In genomic region chr12:82904219-82904795, GRCh38 we compare ENCODE assay signal across 29 cellular contexts.
DNase-seq lines count a peak whose midpoint lies in the region; ATAC-seq, FAIRE-seq and TF ChIP-seq lines count a peak whose summit lies in the region.
"Had no signal": no experiment of that assay in that cellular context is flagged by ENCODE, and none has a peak within 500 bp of the region (broad histone marks: within the 10 kb centered on the region; RNA-seq: fewer than 3 reads in every experiment).

No MANE protein-coding gene starts in this region.

- no peaks in the 10 kb centered on the region for H3K9me2 ChIP-seq in neural cell (ENCODE audit: insufficient read depth, low read length)

- H3F3A ChIP-seq in neural cell (ENCODE audit: insufficient read depth, low read length, poor library complexity, severe bottlenecking) = peaks cover 3% of the 10 kb centered on the region

- in situ Hi-C loops in G401 (cut with HindIII; ENCODE audit: low sequenced_read_pairs) = no loop called here

- H3K9me3 ChIP-seq in astrocyte (ENCODE audit: insufficient read depth, low read depth, low read length) (no peaks in the 10 kb centered on the region), neural cell (ENCODE audit: low read length) (no peaks in the 10 kb centered on the region), lower lobe of right lung (no peaks in the 10 kb centered on the region)
- H3K9me3 ChIP-seq: heart right ventricle, ovary, transverse colon had no signal

- no peak for FAIRE-seq in astrocyte (lab: Jason Lieb, UNC)
- FAIRE-seq: endothelial cell of umbilical vein, K562 had no signal

- H3K9ac ChIP-seq in astrocyte (ENCODE audit: low read length) (no peak overlapping the region), neural cell (ENCODE audit: low read length) (peak overlapping the region; percentile 14)

- H3K27ac Mint-ChIP-seq in astrocyte (ENCODE audit: unreplicated experiment) = no peak overlapping the region
- H3K27ac Mint-ChIP-seq in naive thymus-derived CD8-positive, alpha-beta T cell = no peak overlapping the region
- H3K27ac Mint-ChIP-seq: activated naive CD8-positive, alpha-beta T cell treated with anti-CD3 and anti-CD28 coated beads, Interleukin-2, amount 50 U/mL, for 24 hours; CD4-positive, CD25-positive, alpha-beta regulatory T cell; nephron progenitor cell had no signal

- H3K4me1 ChIP-seq in astrocyte (ENCODE audit: insufficient read depth, low read length) (no peaks in the 10 kb centered on the region), lower lobe of right lung (no peaks in the 10 kb centered on the region)
- H3K4me1 ChIP-seq: heart right ventricle, transverse colon had no signal

- ATAC-seq in HG02870 (IDR thresholded peaks at IDR 0.05; ENCODE audit: unreplicated experiment) = peak; percentile 51
- no peak for ATAC-seq in naive thymus-derived CD8-positive, alpha-beta T cell
- no peak for ATAC-seq in lower lobe of right lung
- ATAC-seq: activated naive CD8-positive, alpha-beta T cell treated with anti-CD3 and anti-CD28 coated beads, Interleukin-2, amount 50 U/mL, for 24 hours; heart right ventricle; K562 had no signal

- peak; percentile 11 for DNase-seq in AG09319 (ENCODE audit: extremely low read depth, low read depth)
- DNase-seq in astrocyte (ENCODE audit: low read depth) = peak; percentile 26
- DNase-seq in G401 (ENCODE audit: low spot score) = no peak
- no peak for DNase-seq in naive thymus-derived CD8-positive, alpha-beta T cell
- no peak for DNase-seq in lower lobe of right lung
- DNase-seq: activated CD4-positive, alpha-beta T cell treated with anti-CD3 and anti-CD28 coated beads for 48 hours; activated naive CD8-positive, alpha-beta T cell treated with anti-CD3 and anti-CD28 coated beads, Interleukin-2, amount 50 U/mL, for 24 hours; activated T-cell treated with anti-CD3 and anti-CD28 coated beads, Interleukin-2, amount 50 U/mL, for 1 hour; brain microvascular endothelial cell; CD4-positive, CD25-positive, alpha-beta regulatory T cell; EL; foreskin fibroblast; H7; heart right ventricle; NCI-H1092 treated with DMSO at 0.1 percent for 48 hours; NCI-H2029; NCI-H2227 treated with DMSO at 0.1 percent for 48 hours; NCI-H526 treated with DMSO at 0.1 percent for 48 hours; nephron progenitor cell; ovary; transverse colon had no signal

- TF ChIP-seq CTCF in AG09319 (IDR thresholded peaks at IDR 0.05; ENCODE audit: low read depth, low read length) = no peak
- no peak for TF ChIP-seq CTCF in astrocyte (IDR thresholded peaks at IDR 0.05; ENCODE audit: insufficient read depth, low read depth, low read length)
- no peak for TF ChIP-seq CTCF in neural cell (IDR thresholded peaks at IDR 0.05; ENCODE audit: poor library complexity, severe bottlenecking)
- no peak for TF ChIP-seq CTCF in lower lobe of right lung (IDR thresholded peaks at IDR 0.05)

- no peaks in the 10 kb centered on the region for H3K9me3 Mint-ChIP-seq in astrocyte (ENCODE audit: unreplicated experiment)
- H3K9me3 Mint-ChIP-seq in naive thymus-derived CD8-positive, alpha-beta T cell = no peaks in the 10 kb centered on the region
- H3K9me3 Mint-ChIP-seq: activated naive CD8-positive, alpha-beta T cell treated with anti-CD3 and anti-CD28 coated beads, Interleukin-2, amount 50 U/mL, for 24 hours; CD4-positive, CD25-positive, alpha-beta regulatory T cell; nephron progenitor cell had no signal

- H3K4me2 ChIP-seq in astrocyte (ENCODE audit: low read length) (no peak overlapping the region), neural cell (ENCODE audit: low read length) (no peak overlapping the region)

- H3K4me3 ChIP-seq in astrocyte (ENCODE audit: insufficient read depth, low read depth, low read length) = no peak overlapping the region
- peak overlapping the region; percentile 26 for H3K4me3 ChIP-seq in neural cell (ENCODE audit: low read length)
- no peak overlapping the region for H3K4me3 ChIP-seq in lower lobe of right lung
- H3K4me3 ChIP-seq: heart right ventricle, K562, lung, ovary, SK-N-MC, skin epidermis, transverse colon had no signal

- H4K20me1 ChIP-seq in astrocyte (ENCODE audit: insufficient read depth, low read length) = no peaks in the 10 kb centered on the region
- no peaks in the 10 kb centered on the region for H4K20me1 ChIP-seq in neural cell (ENCODE audit: insufficient read depth)

- H3K27ac ChIP-seq in astrocyte (ENCODE audit: low read depth, low read length) (no peak overlapping the region), neural cell (ENCODE audit: low read length) (peak overlapping the region; percentile 62), lower lobe of right lung (no peak overlapping the region)
- H3K27ac ChIP-seq: brain microvascular endothelial cell, heart right ventricle, ovary, RWPE1, SK-N-MC, skin epidermis, transverse colon had no signal

- no peaks in the 10 kb centered on the region for H3K4me1 Mint-ChIP-seq in astrocyte (ENCODE audit: low read depth, unreplicated experiment)
- no peaks in the 10 kb centered on the region for H3K4me1 Mint-ChIP-seq in naive thymus-derived CD8-positive, alpha-beta T cell
- H3K4me1 Mint-ChIP-seq: activated naive CD8-positive, alpha-beta T cell treated with anti-CD3 and anti-CD28 coated beads, Interleukin-2, amount 50 U/mL, for 24 hours; CD4-positive, CD25-positive, alpha-beta regulatory T cell; nephron progenitor cell had no signal

- TF ChIP-seq EP300 in neural cell (conservative IDR thresholded peaks at IDR 0.05; ENCODE audit: poor library complexity, severe bottlenecking) = peak; percentile 79

- H3K27me3 Mint-ChIP-seq in astrocyte (ENCODE audit: low read depth, unreplicated experiment) = no peaks in the 10 kb centered on the region
- no peaks in the 10 kb centered on the region for H3K27me3 Mint-ChIP-seq in naive thymus-derived CD8-positive, alpha-beta T cell
- H3K27me3 Mint-ChIP-seq: activated naive CD8-positive, alpha-beta T cell treated with anti-CD3 and anti-CD28 coated beads, Interleukin-2, amount 50 U/mL, for 24 hours; CD4-positive, CD25-positive, alpha-beta regulatory T cell had no signal

- no peak for TF ChIP-seq RAD21 in neural cell (conservative IDR thresholded peaks at IDR 0.05)

- H3K27me3 ChIP-seq in astrocyte (ENCODE audit: insufficient read depth, low read length) (no peaks in the 10 kb centered on the region), neural cell (ENCODE audit: insufficient read depth, low read depth, low read length) (no peaks in the 10 kb centered on the region), lower lobe of right lung (ENCODE audit: low read depth) (no peaks in the 10 kb centered on the region)
- H3K27me3 ChIP-seq: brain microvascular endothelial cell, heart right ventricle, ovary, transverse colon had no signal

- POLR2A ChIA-PET in naive thymus-derived CD8-positive, alpha-beta T cell (lab: Charles Lee) = no interaction called here

- no peaks in the 10 kb centered on the region for H3K36me3 ChIP-seq in astrocyte (ENCODE audit: insufficient read depth, low read length)
- H3K36me3 ChIP-seq in neural cell (ENCODE audit: insufficient read depth, low read length) = no peaks in the 10 kb centered on the region
- no peaks in the 10 kb centered on the region for H3K36me3 ChIP-seq in lower lobe of right lung
- H3K36me3 ChIP-seq: brain microvascular endothelial cell, heart right ventricle, ovary, transverse colon had no signal

- H3K79me2 ChIP-seq in astrocyte (ENCODE audit: insufficient read depth, low read length) (no peaks in the 10 kb centered on the region), neural cell (replicated peaks; ENCODE audit: insufficient read depth, low read length) (no peaks in the 10 kb centered on the region)

- H3K4me3 Mint-ChIP-seq in astrocyte (ENCODE audit: unreplicated experiment) = no peak overlapping the region
- H3K4me3 Mint-ChIP-seq in naive thymus-derived CD8-positive, alpha-beta T cell = no peak overlapping the region
- H3K4me3 Mint-ChIP-seq: activated naive CD8-positive, alpha-beta T cell treated with anti-CD3 and anti-CD28 coated beads, Interleukin-2, amount 50 U/mL, for 24 hours; CD4-positive, CD25-positive, alpha-beta regulatory T cell; nephron progenitor cell had no signal

- no peak overlapping the region for H2AFZ ChIP-seq in astrocyte (ENCODE audit: low read depth, low read length)
- H2AFZ ChIP-seq in neural cell (ENCODE audit: low read depth, low read length) = no peak overlapping the region

- H3K36me3 Mint-ChIP-seq in astrocyte (ENCODE audit: low read depth, unreplicated experiment) = no peaks in the 10 kb centered on the region
- H3K36me3 Mint-ChIP-seq in naive thymus-derived CD8-positive, alpha-beta T cell = no peaks in the 10 kb centered on the region
- H3K36me3 Mint-ChIP-seq: CD4-positive, CD25-positive, alpha-beta regulatory T cell had no signal

- intact Hi-C loops in lower lobe of right lung (cut with DNase I) = no loop called here

TF ChIP-seq in neural cell, 6 proteins besides CTCF, POLR2A, EP300 and RAD21:
- TF ChIP-seq SMC3 (conservative IDR thresholded peaks at IDR 0.05; ENCODE audit: poor library complexity) (no peak), POLR2AphosphoS5 (IDR thresholded peaks at IDR 0.05) (peak; percentile 41), EZH2 (IDR thresholded peaks at IDR 0.05; ENCODE audit: borderline replicate concordance, insufficient read depth, low read length, poor library complexity, severe bottlenecking) (no peak)

Comparison
In these comparisons a context has a peak if more than half of its experiments do, and no peak if none do; other contexts are left out.
1. DNase-seq: peak in AG09319 (single experiment) and astrocyte (single experiment); none in G401 (single experiment), naive thymus-derived CD8-positive, alpha-beta T cell (0 of 10) and lower lobe of right lung (single experiment).